In genomic region chr9:129845373-129845772, GRCh38 we compare ENCODE assay signal across 23 cellular contexts. TPM values are rescaled to one million over a fixed set of nuclear protein-coding genes. Genes with fewer than 3 reads are reported as not detected.
A peak's percentile ranks its signal among the peaks of the same experiment; 100 is the strongest.
DNase-seq lines count a peak whose midpoint lies in the region; ATAC-seq, FAIRE-seq and TF ChIP-seq lines count a peak whose summit lies in the region.
"Had no signal": no experiment of that assay in that cellular context is flagged by ENCODE, and none has a peak within 500 bp of the region (broad histone marks: within the 10 kb centered on the region; RNA-seq: fewer than 3 reads in every experiment).

No MANE protein-coding gene starts in this region.

- H3K36me3 Mint-ChIP-seq in T-helper 2 cell treated with Interferon-gamma antibody and Interleukin-4, amounts not matched to agents 5 μg/mL and 100 μg/mL, for 36 hours (ENCODE audit: low read depth) = peaks cover 23% of the 10 kb centered on the region
- peaks cover 16% of the 10 kb centered on the region for H3K36me3 Mint-ChIP-seq in activated T-helper 17 cell treated with anti-CD3 and anti-CD28 coated beads, Interleukin-2, amount 50 U/mL, for 72 hours (ENCODE audit: low read depth)
- no peaks in the 10 kb centered on the region for H3K36me3 Mint-ChIP-seq in natural killer cell

- peaks cover 51% of the 10 kb centered on the region for H3K36me3 ChIP-seq in KOPT-K1 (ENCODE audit: insufficient read depth, low read length)

- H3K4me3 Mint-ChIP-seq in T-helper 2 cell treated with Interferon-gamma antibody and Interleukin-4, amounts not matched to agents 5 μg/mL and 100 μg/mL, for 36 hours = peak overlapping the region; percentile 49
- no peak overlapping the region for H3K4me3 Mint-ChIP-seq in activated T-helper 17 cell treated with anti-CD3 and anti-CD28 coated beads, Interleukin-2, amount 50 U/mL, for 72 hours
- peak overlapping the region; percentile 49 for H3K4me3 Mint-ChIP-seq in natural killer cell
- H3K4me3 Mint-ChIP-seq: H9 had no signal

- no peak for DNase-seq in T-helper 2 cell treated with Interferon-gamma antibody and Interleukin-4, amounts not matched to agents 5 μg/mL and 100 μg/mL, for 36 hours (ENCODE audit: low spot score)
- DNase-seq in T-helper 2 cell (no peak), natural killer cell (no peak), SKM-1 (lab: John Stamatoyannopoulos, UW; ENCODE audit: unreplicated experiment) (no peak), RCC 7860 (ENCODE audit: low spot score) (no peak)
- DNase-seq: 8988T, amniotic stem cell, BE2C, caudate nucleus, foreskin keratinocyte, GF-D8, H9, NCI-H1417 treated with DMSO at 0.1 percent for 48 hours, NCI-H524, SHP77, sigmoid colon had no signal

- no peak for FAIRE-seq in RCC 7860 (lab: Jason Lieb, UNC)
- FAIRE-seq: islet of Langerhans, urothelium cell line had no signal

- peak overlapping the region; percentile 84 for H3K27ac Mint-ChIP-seq in T-helper 2 cell treated with Interferon-gamma antibody and Interleukin-4, amounts not matched to agents 5 μg/mL and 100 μg/mL, for 36 hours
- peak overlapping the region; percentile 81 for H3K27ac Mint-ChIP-seq in activated T-helper 17 cell treated with anti-CD3 and anti-CD28 coated beads, Interleukin-2, amount 50 U/mL, for 72 hours
- H3K27ac Mint-ChIP-seq in natural killer cell = peak overlapping the region; percentile 29 to 79
- H3K27ac Mint-ChIP-seq: H9 had no signal

- no peaks in the 10 kb centered on the region for H3K9me3 ChIP-seq in KOPT-K1 (ENCODE audit: insufficient read depth, low read length, poor library complexity, severe bottlenecking)
- H3K9me3 ChIP-seq: BE2C, sigmoid colon had no signal

- ATAC-seq in activated T-helper 17 cell treated with anti-CD3 and anti-CD28 coated beads, Interleukin-2, amount 50 U/mL, for 72 hours (replicated peaks) = no peak
- ATAC-seq in natural killer cell (no peak), HG03196 (IDR thresholded peaks at IDR 0.05; ENCODE audit: unreplicated experiment) (no peak)
- ATAC-seq: foreskin keratinocyte had no signal

- intact Hi-C loops in natural killer cell (cut with micrococcal nuclease) = no loop called here

- no peak for TF ChIP-seq CTCF in natural killer cell (IDR thresholded peaks at IDR 0.05)

- H3K4me1 Mint-ChIP-seq in T-helper 2 cell treated with Interferon-gamma antibody and Interleukin-4, amounts not matched to agents 5 μg/mL and 100 μg/mL, for 36 hours (ENCODE audit: low read depth) = peaks cover 14% of the 10 kb centered on the region
- peaks cover 12% of the 10 kb centered on the region for H3K4me1 Mint-ChIP-seq in activated T-helper 17 cell treated with anti-CD3 and anti-CD28 coated beads, Interleukin-2, amount 50 U/mL, for 72 hours
- peaks cover 13 to 29% of the 10 kb centered on the region in 2 donors for H3K4me1 Mint-ChIP-seq in natural killer cell

- H3K27ac ChIP-seq in KOPT-K1 (ENCODE audit: low read depth, low read length, poor library complexity, severe bottlenecking) = peak overlapping the region; percentile 49
- H3K27ac ChIP-seq: epithelial cell of prostate, foreskin keratinocyte, hepatocyte, sigmoid colon had no signal

- no peaks in the 10 kb centered on the region for H3K27me3 Mint-ChIP-seq in T-helper 2 cell treated with Interferon-gamma antibody and Interleukin-4, amounts not matched to agents 5 μg/mL and 100 μg/mL, for 36 hours (ENCODE audit: low read depth)
- no peaks in the 10 kb centered on the region for H3K27me3 Mint-ChIP-seq in activated T-helper 17 cell treated with anti-CD3 and anti-CD28 coated beads, Interleukin-2, amount 50 U/mL, for 72 hours
- H3K27me3 Mint-ChIP-seq in natural killer cell (ENCODE audit: low read depth in 2 of 2) = no peaks in the 10 kb centered on the region

- H3K9me3 Mint-ChIP-seq in T-helper 2 cell treated with Interferon-gamma antibody and Interleukin-4, amounts not matched to agents 5 μg/mL and 100 μg/mL, for 36 hours = no peaks in the 10 kb centered on the region
- no peaks in the 10 kb centered on the region for H3K9me3 Mint-ChIP-seq in activated T-helper 17 cell treated with anti-CD3 and anti-CD28 coated beads, Interleukin-2, amount 50 U/mL, for 72 hours
- H3K9me3 Mint-ChIP-seq in natural killer cell = no peaks in the 10 kb centered on the region
- H3K9me3 Mint-ChIP-seq: H9 had no signal

RNA-seq across cellular contexts. Expression of gene USP20, which starts 10.1 kb away (rescaled TPM):
- total RNA-seq in activated T-helper 17 cell treated with anti-CD3 and anti-CD28 coated beads, Interleukin-2, amount 50 U/mL, for 72 hours = 10 to 100 TPM; 50.1 to 52.5 TPM
- 10 to 100 TPM; 66.8 to 86.1 (median 80.3) TPM for total RNA-seq in natural killer cell

RNA-seq across cellular contexts. Expression of gene C9orf78, which starts 10.3 kb away (rescaled TPM):
- total RNA-seq in activated T-helper 17 cell treated with anti-CD3 and anti-CD28 coated beads, Interleukin-2, amount 50 U/mL, for 72 hours = 10 to 100 TPM; 23.4 to 73.3 TPM
- total RNA-seq in natural killer cell = 10 to 100 TPM; 93.7 to 97.9 (median 97.6) TPM

RNA-seq across cellular contexts. Expression of gene TOR1A, which starts 21.4 kb away (rescaled TPM):
- total RNA-seq in activated T-helper 17 cell treated with anti-CD3 and anti-CD28 coated beads, Interleukin-2, amount 50 U/mL, for 72 hours = 10 to 100 TPM; 27.3 to 51.7 TPM
- total RNA-seq in natural killer cell = 10 to 100 TPM; 26.1 to 36.4 (median 34.8) TPM

RNA-seq across cellular contexts. Expression of gene TOR1B, which starts 42.4 kb away (rescaled TPM):
- 10 to 100 TPM; 22.0 to 26.6 TPM for total RNA-seq in activated T-helper 17 cell treated with anti-CD3 and anti-CD28 coated beads, Interleukin-2, amount 50 U/mL, for 72 hours
- total RNA-seq in natural killer cell = 10 to 100 TPM; 20.2 to 30.5 (median 23.9) TPM
